ENCODE assay signal across 8 cellular contexts in genomic region chr7:93092757-93093370, GRCh38.
DNase-seq lines count a peak whose midpoint lies in the region; ATAC-seq lines count a peak whose summit lies in the region.

No MANE protein-coding gene starts in this region.

- DNase-seq in NCI-H1092 (lab: John Stamatoyannopoulos, UW) (peak; percentile 3), NCI-H1092 treated with DMSO at 0.1 percent for 48 hours (lab: John Stamatoyannopoulos, UW) (no peak), RKO (ENCODE audit: low spot score) (peak; percentile 24), iPS-NIHi11 (ENCODE audit: low spot score) (peak; percentile 11), T1000 (lab: John Stamatoyannopoulos, UW) (no peak), medulla oblongata (ENCODE audit: extremely low spot score) (no peak)
- no peak for DNase-seq in stimulated activated CD4-positive, alpha-beta T cell treated with anti-CD3 and anti-CD28 coated beads, Interleukin-4, amount 100 ng/mL, for 24 hours

- peak; percentile 88 for ATAC-seq in HG02852 (IDR thresholded peaks at IDR 0.05; ENCODE audit: unreplicated experiment)

Comparison
In these comparisons a context has a peak if more than half of its experiments do, and no peak if none do; other contexts are left out.
1. DNase-seq: peak in NCI-H1092 (single experiment), RKO (single experiment) and iPS-NIHi11 (single experiment); none in NCI-H1092 treated with DMSO at 0.1 percent for 48 hours (single experiment), stimulated activated CD4-positive, alpha-beta T cell treated with anti-CD3 and anti-CD28 coated beads, Interleukin-4, amount 100 ng/mL, for 24 hours (single experiment), T1000 (single experiment) and medulla oblongata (single experiment).